Comparison of ENCODE assay signal across 8 cellular contexts in the genomic region with DNA sequence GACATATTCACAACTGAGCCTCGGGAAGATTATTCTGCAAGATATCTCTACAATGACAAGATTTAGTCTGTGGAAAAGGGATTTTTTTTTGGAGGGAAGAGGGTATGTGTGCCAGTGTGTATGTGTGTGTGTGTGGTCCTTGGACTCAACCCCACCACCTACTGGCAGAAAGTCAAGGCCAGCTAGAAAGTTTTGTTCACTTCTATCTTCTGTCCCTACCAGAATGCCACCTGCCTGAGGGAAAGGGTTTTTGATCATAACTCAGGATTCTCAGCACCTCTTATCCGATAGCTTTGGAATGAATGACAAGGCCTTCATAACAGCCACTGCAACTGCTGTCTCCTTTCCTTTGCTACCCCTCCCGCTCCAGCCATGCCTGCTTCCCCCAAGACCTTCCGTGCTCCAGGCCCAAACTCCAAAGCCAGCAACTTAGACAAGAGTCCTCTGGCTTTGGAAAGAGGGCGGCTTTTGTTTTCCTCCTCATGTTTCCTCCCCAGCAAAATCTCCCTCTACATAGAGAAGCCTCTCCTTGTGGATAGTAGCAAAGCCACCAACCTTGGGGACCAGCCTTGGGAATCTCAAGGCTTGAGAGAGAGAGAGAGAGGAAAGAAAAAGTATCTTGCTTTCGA. TPM values are rescaled to one million over a fixed set of nuclear protein-coding genes. Genes with fewer than 3 reads are reported as not detected.
DNase-seq lines count a peak whose midpoint lies in the region; ATAC-seq and TF ChIP-seq lines count a peak whose summit lies in the region.

No MANE protein-coding gene starts in this region.

- TF ChIP-seq POLR2A in Peyer's patch (IDR thresholded peaks at IDR 0.05): no peak

- peaks cover 0 to 6% (median 0%) of the 10 kb centered on the region in 4 donors for H3K9me3 ChIP-seq in Peyer's patch
- H3K9me3 ChIP-seq in duodenal mucosa (ENCODE audit: control insufficient read depth in 1 of 2, low read length in 2 of 2): peaks cover 3 to 12% of the 10 kb centered on the region in 2 donors
- H3K9me3 ChIP-seq in tibial artery: no peaks in the 10 kb centered on the region

- peak; percentile 63 for DNase-seq in EL
- DNase-seq in HCEC 1CT: peak; percentile 37
- peak in 1 of 3 donors; percentile 62 for DNase-seq in Peyer's patch
- DNase-seq in lung microvascular endothelial cell (ENCODE audit: low read depth in 2 of 2): peak; percentile 59 to 64
- DNase-seq in tibial artery: no peak
- DNase-seq in NCI-H2107 (lab: John Stamatoyannopoulos, UW): no peak

- no peaks in the 10 kb centered on the region for H3K27me3 ChIP-seq in Peyer's patch
- H3K27me3 ChIP-seq in duodenal mucosa (ENCODE audit: control insufficient read depth in 1 of 2, insufficient read depth in 2 of 2, low read length in 2 of 2): no peaks in the 10 kb centered on the region
- no peaks in the 10 kb centered on the region for H3K27me3 ChIP-seq in tibial artery

- peak overlapping the region; percentile 38 to 82 for H3K9ac ChIP-seq in duodenal mucosa (ENCODE audit: low read depth in 1 of 2, low read length in 2 of 2)

- H3K27ac ChIP-seq in Peyer's patch (peak overlapping the region; percentile 74 to 81 (median 79)), duodenal mucosa (ENCODE audit: low read depth, low read length) (no peak overlapping the region), tibial artery (peak overlapping the region; percentile 82 to 83)

- intact Hi-C loops in tibial artery (cut with DNase I; ENCODE audit: low total_unique reads): no loop called here

- no peak for ATAC-seq in GM18868 (IDR thresholded peaks at IDR 0.05; ENCODE audit: unreplicated experiment)

- H3K4me1 ChIP-seq in Peyer's patch (peaks cover 0 to 26% (median 0%) of the 10 kb centered on the region in 4 donors), duodenal mucosa (ENCODE audit: control insufficient read depth in 1 of 2, insufficient read depth in 2 of 2, low read length in 2 of 2) (peaks cover 10 to 19% of the 10 kb centered on the region in 2 donors), tibial artery (peaks cover 0 to 40% (median 16%) of the 10 kb centered on the region in 4 donors)

- H3K36me3 ChIP-seq in Peyer's patch (no peaks in the 10 kb centered on the region), duodenal mucosa (ENCODE audit: control insufficient read depth in 1 of 2, insufficient read depth in 2 of 2, low read length in 2 of 2) (no peaks in the 10 kb centered on the region), tibial artery (peaks cover 0 to under 1% (median 0%) of the 10 kb centered on the region in 3 donors)

- TF ChIP-seq CTCF in Peyer's patch (IDR thresholded peaks at IDR 0.05) (peak in 4 of 6 experiments; percentile 32 to 47 (median 40)), tibial artery (IDR thresholded peaks at IDR 0.05) (no peak)

- H3K4me3 ChIP-seq in Peyer's patch (peak overlapping the region in 3 of 4 donors; percentile 59 to 79 (median 66)), duodenal mucosa (ENCODE audit: low read depth in 1 of 2, low read length in 2 of 2) (peak overlapping the region; percentile 81 to 85), tibial artery (peak overlapping the region; percentile 63 to 69)

RNA-seq across cellular contexts. Expression of gene BTN3A1, which starts 18.6 kb away (rescaled TPM):
- total RNA-seq in Peyer's patch (10 to 100 TPM; 34.9 to 84.2 (median 48.5) TPM), lung microvascular endothelial cell (6.8 and 11.5 TPM in 2 replicates)

RNA-seq across cellular contexts. Expression of gene BTN3A3, which starts 19.6 kb away (rescaled TPM):
- total RNA-seq in Peyer's patch: 10 to 100 TPM; 13.7 to 62.7 (median 28.1) TPM
- total RNA-seq in lung microvascular endothelial cell: 8.1 and 9.7 TPM in 2 replicates

RNA-seq across cellular contexts. Expression of gene BTN2A1, which starts 37.0 kb away (rescaled TPM):
- total RNA-seq in Peyer's patch (10 to 100 TPM; 19.6 to 38.0 (median 33.4) TPM), lung microvascular endothelial cell (6.1 and 7.9 TPM in 2 replicates)

RNA-seq across cellular contexts. Expression of gene BTN2A2, which starts 37.8 kb away (rescaled TPM):
- total RNA-seq in Peyer's patch: 10 to 100 TPM in 2 of 4 donors, 1 to 10 TPM in 2; 4.7 to 41.3 (median 11.9) TPM
- total RNA-seq in lung microvascular endothelial cell: 7.4 and 10.9 TPM in 2 replicates

RNA-seq across cellular contexts. Expression of gene BTN3A2, which starts 55.7 kb away (rescaled TPM):
- total RNA-seq in Peyer's patch: 10 to 100 TPM; 25.6 to 44.9 (median 37.0) TPM
- total RNA-seq in lung microvascular endothelial cell: 14.9 and 15.9 TPM in 2 replicates

Comparison
In these comparisons a context has a peak if more than half of its experiments do, and no peak if none do; other contexts are left out.
1. DNase-seq: peak in EL (single experiment), HCEC 1CT (single experiment) and lung microvascular endothelial cell (2 of 2); none in tibial artery (0 of 2) and NCI-H2107 (single experiment).
2. CTCF ChIP-seq: peak in Peyer's patch (4 of 6); none in tibial artery (0 of 2).
3. Peak in every context shown above with its lines, with median percentiles within 50 percentile points of each other: H3K4me3 ChIP-seq.